In the genomic region with DNA sequence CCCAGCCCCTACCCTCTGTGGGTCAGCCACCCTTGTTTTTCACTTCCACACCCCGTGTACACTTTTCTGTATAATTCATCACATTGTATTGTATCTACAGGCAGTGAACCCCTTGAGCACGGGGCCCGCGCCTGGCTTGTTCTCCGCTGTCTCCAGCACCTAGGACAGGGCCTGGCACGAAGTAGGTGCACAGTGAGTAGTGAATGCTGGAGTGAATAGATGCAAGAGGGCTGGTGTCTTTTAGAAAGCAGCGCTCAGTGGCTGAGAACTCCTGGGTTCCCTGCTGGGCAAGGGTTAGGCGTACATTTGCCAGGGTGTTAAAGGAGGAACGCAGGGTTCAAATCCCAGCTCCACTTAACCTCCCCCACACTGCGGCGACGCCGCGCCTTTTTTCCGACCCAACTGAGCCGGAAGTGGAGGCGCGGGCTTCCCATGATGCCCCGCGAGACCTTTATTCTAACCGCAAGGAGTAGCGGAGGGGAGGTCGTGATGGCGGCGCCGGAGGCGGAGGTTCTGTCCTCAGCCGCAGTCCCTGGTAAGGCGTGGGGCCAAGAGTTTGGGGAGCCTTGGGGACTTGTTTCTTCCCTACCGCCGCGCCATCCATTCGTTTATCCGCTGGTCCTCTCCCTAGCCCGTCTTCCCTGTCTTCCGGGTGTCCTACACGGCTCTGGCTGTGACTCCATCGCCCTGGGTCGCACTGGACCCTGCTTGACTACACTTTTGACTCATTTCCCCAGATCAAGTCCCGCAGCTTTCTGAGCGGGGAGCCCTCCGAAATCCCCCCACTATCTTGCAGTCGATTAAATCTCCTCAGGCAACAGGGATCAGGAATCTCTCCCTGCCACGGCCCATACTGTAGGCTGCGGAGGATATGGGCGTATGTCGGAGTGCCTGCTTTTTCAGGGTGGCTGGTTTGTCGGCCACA, we compare ENCODE assay signal across 1 cellular context.
TF ChIP-seq lines count a peak whose summit lies in the region.

A gene with protein sequence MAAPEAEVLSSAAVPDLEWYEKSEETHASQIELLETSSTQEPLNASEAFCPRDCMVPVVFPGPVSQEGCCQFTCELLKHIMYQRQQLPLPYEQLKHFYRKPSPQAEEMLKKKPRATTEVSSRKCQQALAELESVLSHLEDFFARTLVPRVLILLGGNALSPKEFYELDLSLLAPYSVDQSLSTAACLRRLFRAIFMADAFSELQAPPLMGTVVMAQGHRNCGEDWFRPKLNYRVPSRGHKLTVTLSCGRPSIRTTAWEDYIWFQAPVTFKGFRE (plus strand): TSS at position 454 of the 925 bp plus-strand sequence. CDS start 36 bp downstream, at position 490.

TF ChIP-seq in HepG2, 621 proteins besides CTCF, POLR2A, EP300 and RAD21 (continued from another document and continues in another):
- TF ChIP-seq, protein P1, sequence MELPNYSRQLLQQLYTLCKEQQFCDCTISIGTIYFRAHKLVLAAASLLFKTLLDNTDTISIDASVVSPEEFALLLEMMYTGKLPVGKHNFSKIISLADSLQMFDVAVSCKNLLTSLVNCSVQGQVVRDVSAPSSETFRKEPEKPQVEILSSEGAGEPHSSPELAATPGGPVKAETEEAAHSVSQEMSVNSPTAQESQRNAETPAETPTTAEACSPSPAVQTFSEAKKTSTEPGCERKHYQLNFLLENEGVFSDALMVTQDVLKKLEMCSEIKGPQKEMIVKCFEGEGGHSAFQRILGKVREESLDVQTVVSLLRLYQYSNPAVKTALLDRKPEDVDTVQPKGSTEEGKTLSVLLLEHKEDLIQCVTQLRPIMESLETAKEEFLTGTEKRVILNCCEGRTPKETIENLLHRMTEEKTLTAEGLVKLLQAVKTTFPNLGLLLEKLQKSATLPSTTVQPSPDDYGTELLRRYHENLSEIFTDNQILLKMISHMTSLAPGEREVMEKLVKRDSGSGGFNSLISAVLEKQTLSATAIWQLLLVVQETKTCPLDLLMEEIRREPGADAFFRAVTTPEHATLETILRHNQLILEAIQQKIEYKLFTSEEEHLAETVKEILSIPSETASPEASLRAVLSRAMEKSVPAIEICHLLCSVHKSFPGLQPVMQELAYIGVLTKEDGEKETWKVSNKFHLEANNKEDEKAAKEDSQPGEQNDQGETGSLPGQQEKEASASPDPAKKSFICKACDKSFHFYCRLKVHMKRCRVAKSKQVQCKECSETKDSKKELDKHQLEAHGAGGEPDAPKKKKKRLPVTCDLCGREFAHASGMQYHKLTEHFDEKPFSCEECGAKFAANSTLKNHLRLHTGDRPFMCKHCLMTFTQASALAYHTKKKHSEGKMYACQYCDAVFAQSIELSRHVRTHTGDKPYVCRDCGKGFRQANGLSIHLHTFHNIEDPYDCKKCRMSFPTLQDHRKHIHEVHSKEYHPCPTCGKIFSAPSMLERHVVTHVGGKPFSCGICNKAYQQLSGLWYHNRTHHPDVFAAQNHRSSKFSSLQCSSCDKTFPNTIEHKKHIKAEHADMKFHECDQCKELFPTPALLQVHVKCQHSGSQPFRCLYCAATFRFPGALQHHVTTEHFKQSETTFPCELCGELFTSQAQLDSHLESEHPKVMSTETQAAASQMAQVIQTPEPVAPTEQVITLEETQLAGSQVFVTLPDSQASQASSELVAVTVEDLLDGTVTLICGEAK (IDR thresholded peaks at IDR 0.05) = no peak
- TF ChIP-seq, protein P1 (CRISPR knock-in tag; IDR thresholded peaks at IDR 0.05) = peak; percentile 91
- TF ChIP-seq JUND (CRISPR knock-in tag; IDR thresholded peaks at IDR 0.05) (no peak), ZNF20 (CRISPR knock-in tag; IDR thresholded peaks at IDR 0.05) (0 out of 2 replicates have a peak, but pooled peaks have one; percentile 34), ZNF44 (CRISPR knock-in tag; IDR thresholded peaks at IDR 0.05) (peak; percentile 26; the same call in 1 of the 2 replicates), SAFB2 (CRISPR knock-in tag; IDR thresholded peaks at IDR 0.05; ENCODE audit: borderline replicate concordance, low read depth) (0 out of 2 replicates have a peak, but pooled peaks have one; percentile 50), STAG1 (CRISPR knock-in tag; IDR thresholded peaks at IDR 0.05) (no peak), GABPB1 (CRISPR knock-in tag; IDR thresholded peaks at IDR 0.05) (peak; percentile 97), ISL2 (CRISPR knock-in tag; IDR thresholded peaks at IDR 0.05) (peak; percentile 69; the same call in 1 of the 2 replicates), CAMTA2 (CRISPR knock-in tag; IDR thresholded peaks at IDR 0.05; ENCODE audit: borderline replicate concordance) (no peak), ZNF792 (CRISPR knock-in tag; IDR thresholded peaks at IDR 0.05) (peak; percentile 96), HOXA7 (CRISPR knock-in tag; IDR thresholded peaks at IDR 0.05) (no peak), KAT7 (CRISPR knock-in tag; IDR thresholded peaks at IDR 0.05; ENCODE audit: borderline replicate concordance) (peak; percentile 96)
- TF ChIP-seq, protein P2, sequence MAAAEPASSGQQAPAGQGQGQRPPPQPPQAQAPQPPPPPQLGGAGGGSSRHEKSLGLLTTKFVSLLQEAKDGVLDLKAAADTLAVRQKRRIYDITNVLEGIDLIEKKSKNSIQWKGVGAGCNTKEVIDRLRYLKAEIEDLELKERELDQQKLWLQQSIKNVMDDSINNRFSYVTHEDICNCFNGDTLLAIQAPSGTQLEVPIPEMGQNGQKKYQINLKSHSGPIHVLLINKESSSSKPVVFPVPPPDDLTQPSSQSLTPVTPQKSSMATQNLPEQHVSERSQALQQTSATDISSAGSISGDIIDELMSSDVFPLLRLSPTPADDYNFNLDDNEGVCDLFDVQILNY (CRISPR knock-in tag; conservative IDR thresholded peaks at IDR 0.05) = no peak
- TF ChIP-seq, protein P3, sequence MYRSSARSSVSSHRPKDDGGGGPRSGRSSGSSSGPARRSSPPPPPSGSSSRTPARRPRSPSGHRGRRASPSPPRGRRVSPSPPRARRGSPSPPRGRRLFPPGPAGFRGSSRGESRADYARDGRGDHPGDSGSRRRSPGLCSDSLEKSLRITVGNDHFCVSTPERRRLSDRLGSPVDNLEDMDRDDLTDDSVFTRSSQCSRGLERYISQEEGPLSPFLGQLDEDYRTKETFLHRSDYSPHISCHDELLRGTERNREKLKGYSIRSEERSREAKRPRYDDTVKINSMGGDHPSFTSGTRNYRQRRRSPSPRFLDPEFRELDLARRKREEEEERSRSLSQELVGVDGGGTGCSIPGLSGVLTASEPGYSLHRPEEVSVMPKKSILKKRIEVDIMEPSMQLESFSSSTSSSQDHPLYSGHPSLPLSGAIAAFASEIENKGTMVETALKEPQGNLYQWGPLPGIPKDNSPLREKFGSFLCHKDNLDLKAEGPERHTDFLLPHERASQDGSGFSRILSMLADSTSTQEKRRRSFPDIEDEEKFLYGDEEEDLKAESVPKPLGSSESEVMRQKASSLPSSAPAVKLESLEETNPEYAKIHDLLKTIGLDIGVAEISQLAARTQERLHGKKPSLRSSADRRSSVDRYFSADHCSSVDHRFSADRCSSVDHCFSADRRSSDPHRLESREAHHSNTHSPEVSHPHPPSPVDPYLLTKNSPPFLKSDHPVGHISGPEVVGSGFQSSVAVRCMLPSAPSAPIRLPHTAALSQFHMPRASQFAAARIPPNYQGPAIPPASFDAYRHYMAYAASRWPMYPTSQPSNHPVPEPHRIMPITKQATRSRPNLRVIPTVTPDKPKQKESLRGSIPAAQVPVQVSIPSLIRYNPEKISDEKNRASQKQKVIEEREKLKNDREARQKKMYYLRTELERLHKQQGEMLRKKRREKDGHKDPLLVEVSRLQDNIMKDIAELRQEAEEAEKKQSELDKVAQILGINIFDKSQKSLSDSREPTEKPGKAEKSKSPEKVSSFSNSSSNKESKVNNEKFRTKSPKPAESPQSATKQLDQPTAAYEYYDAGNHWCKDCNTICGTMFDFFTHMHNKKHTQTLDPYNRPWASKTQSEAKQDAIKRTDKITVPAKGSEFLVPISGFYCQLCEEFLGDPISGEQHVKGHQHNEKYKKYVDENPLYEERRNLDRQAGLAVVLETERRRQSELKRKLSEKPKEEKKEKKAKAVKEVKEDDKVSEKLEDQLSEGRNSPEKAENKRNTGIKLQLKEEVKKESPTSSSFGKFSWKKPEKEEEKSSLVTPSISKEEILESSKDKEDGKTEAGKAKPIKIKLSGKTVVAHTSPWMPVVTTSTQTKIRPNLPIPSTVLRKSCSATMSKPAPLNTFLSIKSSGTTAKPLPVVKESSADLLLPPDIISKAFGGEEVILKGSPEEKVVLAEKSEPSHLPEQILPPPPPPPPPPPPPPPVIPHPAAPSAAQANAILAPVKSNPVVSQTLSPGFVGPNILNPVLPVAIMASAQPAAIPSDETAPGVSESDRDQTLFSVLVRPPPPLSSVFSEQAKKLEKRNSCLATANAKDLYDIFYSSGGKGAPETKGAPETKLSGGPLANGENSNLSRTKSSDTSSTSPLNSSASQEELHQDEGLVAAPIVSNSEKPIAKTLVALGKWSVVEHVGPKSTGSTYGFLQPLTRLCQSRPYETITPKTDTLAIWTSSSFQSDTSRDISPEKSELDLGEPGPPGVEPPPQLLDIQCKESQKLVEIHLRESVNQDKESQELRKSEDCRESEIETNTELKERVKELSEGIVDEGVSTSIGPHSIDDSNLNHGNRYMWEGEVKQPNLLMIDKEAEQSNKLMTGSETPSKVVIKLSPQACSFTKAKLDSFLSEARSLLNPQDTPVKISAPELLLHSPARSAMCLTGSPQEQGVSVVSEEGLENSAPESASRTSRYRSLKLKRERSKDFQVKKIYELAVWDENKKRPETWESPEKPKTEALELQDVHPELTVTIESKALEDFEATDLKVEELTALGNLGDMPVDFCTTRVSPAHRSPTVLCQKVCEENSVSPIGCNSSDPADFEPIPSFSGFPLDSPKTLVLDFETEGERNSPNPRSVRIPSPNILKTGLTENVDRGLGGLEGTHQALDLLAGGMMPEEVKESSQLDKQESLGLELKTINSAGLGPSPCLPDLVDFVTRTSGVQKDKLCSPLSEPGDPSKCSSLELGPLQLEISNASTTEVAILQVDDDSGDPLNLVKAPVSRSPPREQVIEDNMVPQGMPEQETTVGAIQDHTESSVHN (CRISPR knock-in tag; IDR thresholded peaks at IDR 0.05) = no peak; the same call in 1 of the 2 replicates
- TF ChIP-seq, protein P4, sequence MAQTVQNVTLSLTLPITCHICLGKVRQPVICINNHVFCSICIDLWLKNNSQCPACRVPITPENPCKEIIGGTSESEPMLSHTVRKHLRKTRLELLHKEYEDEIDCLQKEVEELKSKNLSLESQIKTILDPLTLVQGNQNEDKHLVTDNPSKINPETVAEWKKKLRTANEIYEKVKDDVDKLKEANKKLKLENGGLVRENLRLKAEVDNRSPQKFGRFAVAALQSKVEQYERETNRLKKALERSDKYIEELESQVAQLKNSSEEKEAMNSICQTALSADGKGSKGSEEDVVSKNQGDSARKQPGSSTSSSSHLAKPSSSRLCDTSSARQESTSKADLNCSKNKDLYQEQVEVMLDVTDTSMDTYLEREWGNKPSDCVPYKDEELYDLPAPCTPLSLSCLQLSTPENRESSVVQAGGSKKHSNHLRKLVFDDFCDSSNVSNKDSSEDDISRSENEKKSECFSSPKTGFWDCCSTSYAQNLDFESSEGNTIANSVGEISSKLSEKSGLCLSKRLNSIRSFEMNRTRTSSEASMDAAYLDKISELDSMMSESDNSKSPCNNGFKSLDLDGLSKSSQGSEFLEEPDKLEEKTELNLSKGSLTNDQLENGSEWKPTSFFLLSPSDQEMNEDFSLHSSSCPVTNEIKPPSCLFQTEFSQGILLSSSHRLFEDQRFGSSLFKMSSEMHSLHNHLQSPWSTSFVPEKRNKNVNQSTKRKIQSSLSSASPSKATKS (CRISPR knock-in tag; IDR thresholded peaks at IDR 0.05) = peak; percentile 82; the same call in 1 of the 2 replicates
- TF ChIP-seq, protein P5, sequence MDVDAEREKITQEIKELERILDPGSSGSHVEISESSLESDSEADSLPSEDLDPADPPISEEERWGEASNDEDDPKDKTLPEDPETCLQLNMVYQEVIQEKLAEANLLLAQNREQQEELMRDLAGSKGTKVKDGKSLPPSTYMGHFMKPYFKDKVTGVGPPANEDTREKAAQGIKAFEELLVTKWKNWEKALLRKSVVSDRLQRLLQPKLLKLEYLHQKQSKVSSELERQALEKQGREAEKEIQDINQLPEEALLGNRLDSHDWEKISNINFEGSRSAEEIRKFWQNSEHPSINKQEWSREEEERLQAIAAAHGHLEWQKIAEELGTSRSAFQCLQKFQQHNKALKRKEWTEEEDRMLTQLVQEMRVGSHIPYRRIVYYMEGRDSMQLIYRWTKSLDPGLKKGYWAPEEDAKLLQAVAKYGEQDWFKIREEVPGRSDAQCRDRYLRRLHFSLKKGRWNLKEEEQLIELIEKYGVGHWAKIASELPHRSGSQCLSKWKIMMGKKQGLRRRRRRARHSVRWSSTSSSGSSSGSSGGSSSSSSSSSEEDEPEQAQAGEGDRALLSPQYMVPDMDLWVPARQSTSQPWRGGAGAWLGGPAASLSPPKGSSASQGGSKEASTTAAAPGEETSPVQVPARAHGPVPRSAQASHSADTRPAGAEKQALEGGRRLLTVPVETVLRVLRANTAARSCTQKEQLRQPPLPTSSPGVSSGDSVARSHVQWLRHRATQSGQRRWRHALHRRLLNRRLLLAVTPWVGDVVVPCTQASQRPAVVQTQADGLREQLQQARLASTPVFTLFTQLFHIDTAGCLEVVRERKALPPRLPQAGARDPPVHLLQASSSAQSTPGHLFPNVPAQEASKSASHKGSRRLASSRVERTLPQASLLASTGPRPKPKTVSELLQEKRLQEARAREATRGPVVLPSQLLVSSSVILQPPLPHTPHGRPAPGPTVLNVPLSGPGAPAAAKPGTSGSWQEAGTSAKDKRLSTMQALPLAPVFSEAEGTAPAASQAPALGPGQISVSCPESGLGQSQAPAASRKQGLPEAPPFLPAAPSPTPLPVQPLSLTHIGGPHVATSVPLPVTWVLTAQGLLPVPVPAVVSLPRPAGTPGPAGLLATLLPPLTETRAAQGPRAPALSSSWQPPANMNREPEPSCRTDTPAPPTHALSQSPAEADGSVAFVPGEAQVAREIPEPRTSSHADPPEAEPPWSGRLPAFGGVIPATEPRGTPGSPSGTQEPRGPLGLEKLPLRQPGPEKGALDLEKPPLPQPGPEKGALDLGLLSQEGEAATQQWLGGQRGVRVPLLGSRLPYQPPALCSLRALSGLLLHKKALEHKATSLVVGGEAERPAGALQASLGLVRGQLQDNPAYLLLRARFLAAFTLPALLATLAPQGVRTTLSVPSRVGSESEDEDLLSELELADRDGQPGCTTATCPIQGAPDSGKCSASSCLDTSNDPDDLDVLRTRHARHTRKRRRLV (CRISPR knock-in tag; IDR thresholded peaks at IDR 0.05) = peak; percentile 85
